22 cellular contexts compared by ENCODE assay signal in the genomic region with DNA sequence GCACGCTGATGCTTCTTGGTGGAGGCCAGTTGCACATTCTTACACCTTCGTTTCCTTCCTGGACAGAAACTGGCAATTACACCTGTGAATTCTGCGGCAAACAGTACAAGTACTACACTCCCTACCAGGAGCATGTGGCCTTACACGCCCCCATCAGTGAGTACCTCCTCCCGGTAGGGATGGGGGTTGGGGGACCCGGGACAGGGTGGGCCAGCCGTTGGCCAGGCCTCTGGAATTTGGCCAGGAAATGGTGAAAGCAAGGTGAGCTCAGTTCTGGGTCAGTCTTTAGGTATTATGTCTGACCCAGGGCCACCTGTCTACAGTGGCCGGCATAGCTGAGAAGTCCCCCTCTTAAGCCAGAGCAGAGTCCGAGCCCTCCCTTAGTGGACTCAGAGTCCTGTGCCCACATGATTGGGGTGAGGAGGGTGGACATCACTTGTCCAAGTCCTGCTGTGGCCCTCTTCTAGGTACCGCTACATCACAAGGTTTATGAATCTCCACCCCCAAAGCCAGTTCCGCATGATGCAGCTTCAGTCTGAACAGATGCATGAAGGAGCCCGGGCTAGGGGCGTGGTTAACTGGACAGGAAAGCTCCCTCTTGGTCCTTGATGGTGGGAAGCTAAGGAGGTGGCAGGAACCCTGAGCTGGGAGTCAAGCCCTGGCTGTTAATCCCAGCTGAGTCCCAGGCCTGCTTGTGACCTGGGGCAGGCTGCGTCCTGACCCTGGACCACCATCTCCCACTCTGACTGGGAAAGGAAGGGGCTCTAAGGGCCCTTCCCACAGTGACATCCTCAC.
A peak's percentile ranks its signal among the peaks of the same experiment; 100 is the strongest.
DNase-seq lines count a peak whose midpoint lies in the region; ATAC-seq and TF ChIP-seq lines count a peak whose summit lies in the region.
"Had no signal": no experiment of that assay in that cellular context is flagged by ENCODE, and none has a peak within 500 bp of the region (broad histone marks: within the 10 kb centered on the region; RNA-seq: fewer than 3 reads in every experiment).

No MANE protein-coding gene starts in this region.

- POLR2A ChIA-PET in activated CD8-positive, alpha-beta T cell treated with anti-CD3 and anti-CD28 coated beads, Interleukin-2, amount 10 ng/mL, durations not matched to agents 7 days and 5 days (lab: Charles Lee): no interaction called here
- POLR2A ChIA-PET in activated CD8-positive, alpha-beta T cell treated with anti-CD3 and anti-CD28 coated beads for 36 hours (lab: Charles Lee): no interaction called here

- intact Hi-C loops in activated CD8-positive, alpha-beta T cell treated with anti-CD3 and anti-CD28 coated beads for 36 hours (cut with micrococcal nuclease): no loop called here
- intact Hi-C loops in colonic mucosa (cut with DNase I): no loop called here

- H3K27ac Mint-ChIP-seq in activated CD8-positive, alpha-beta T cell treated with anti-CD3 and anti-CD28 coated beads, Interleukin-2, amount 10 ng/mL, durations not matched to agents 7 days and 5 days: no peak overlapping the region
- H3K27ac Mint-ChIP-seq in activated CD8-positive, alpha-beta T cell treated with anti-CD3 and anti-CD28 coated beads for 36 hours: no peak overlapping the region
- H3K27ac Mint-ChIP-seq: memory B cell; stimulated activated naive CD8-positive, alpha-beta T cell treated with anti-CD3 and anti-CD28 coated beads, Interleukin-15, Interleukin-2, amounts not matched to agents 100 ng/mL and 50 ng/mL, for 24 hours had no signal

- no peak for TF ChIP-seq CTCF in activated CD8-positive, alpha-beta T cell treated with anti-CD3 and anti-CD28 coated beads for 36 hours (IDR thresholded peaks at IDR 0.05)
- TF ChIP-seq CTCF in colonic mucosa (IDR thresholded peaks at IDR 0.05) (no peak), suprapubic skin (IDR thresholded peaks at IDR 0.05) (no peak)

- TF ChIP-seq POLR2A in suprapubic skin (IDR thresholded peaks at IDR 0.05): no peak

- H3K36me3 ChIP-seq in colonic mucosa (no peaks in the 10 kb centered on the region), suprapubic skin (peaks cover 30% of the 10 kb centered on the region)

- H3K27me3 Mint-ChIP-seq in activated CD8-positive, alpha-beta T cell treated with anti-CD3 and anti-CD28 coated beads, Interleukin-2, amount 10 ng/mL, durations not matched to agents 7 days and 5 days (ENCODE audit: low read depth): no peaks in the 10 kb centered on the region
- no peaks in the 10 kb centered on the region for H3K27me3 Mint-ChIP-seq in activated CD8-positive, alpha-beta T cell treated with anti-CD3 and anti-CD28 coated beads for 36 hours
- H3K27me3 Mint-ChIP-seq: memory B cell; naive B cell; stimulated activated naive CD8-positive, alpha-beta T cell treated with anti-CD3 and anti-CD28 coated beads, Interleukin-15, Interleukin-2, amounts not matched to agents 100 ng/mL and 50 ng/mL, for 24 hours had no signal

- H3K9me3 ChIP-seq in colonic mucosa: no peaks in the 10 kb centered on the region
- H3K9me3 ChIP-seq in suprapubic skin: no peaks in the 10 kb centered on the region

- no peak for TF ChIP-seq EP300 in suprapubic skin (IDR thresholded peaks at IDR 0.05)

- H3K4me3 ChIP-seq in colonic mucosa: no peak overlapping the region
- H3K4me3 ChIP-seq in suprapubic skin: no peak overlapping the region
- H3K4me3 ChIP-seq: BLaER1, pancreas had no signal

- no peaks in the 10 kb centered on the region for H3K36me3 Mint-ChIP-seq in activated CD8-positive, alpha-beta T cell treated with anti-CD3 and anti-CD28 coated beads, Interleukin-2, amount 10 ng/mL, durations not matched to agents 7 days and 5 days (ENCODE audit: low read depth)
- H3K36me3 Mint-ChIP-seq in activated CD8-positive, alpha-beta T cell treated with anti-CD3 and anti-CD28 coated beads for 36 hours (ENCODE audit: low read depth): no peaks in the 10 kb centered on the region

- H3K27me3 ChIP-seq in colonic mucosa (no peaks in the 10 kb centered on the region), suprapubic skin (no peaks in the 10 kb centered on the region)
- H3K27me3 ChIP-seq: BLaER1, pancreas had no signal

- H3K27ac ChIP-seq in colonic mucosa (no peak overlapping the region), suprapubic skin (no peak overlapping the region)
- H3K27ac ChIP-seq: BLaER1, KMS-11, pancreas had no signal

- no peak overlapping the region for H3K4me3 Mint-ChIP-seq in activated CD8-positive, alpha-beta T cell treated with anti-CD3 and anti-CD28 coated beads, Interleukin-2, amount 10 ng/mL, durations not matched to agents 7 days and 5 days
- H3K4me3 Mint-ChIP-seq in activated CD8-positive, alpha-beta T cell treated with anti-CD3 and anti-CD28 coated beads for 36 hours: no peak overlapping the region
- H3K4me3 Mint-ChIP-seq: memory B cell; naive B cell; stimulated activated naive CD8-positive, alpha-beta T cell treated with anti-CD3 and anti-CD28 coated beads, Interleukin-15, Interleukin-2, amounts not matched to agents 100 ng/mL and 50 ng/mL, for 24 hours had no signal

- H3K4me1 Mint-ChIP-seq in activated CD8-positive, alpha-beta T cell treated with anti-CD3 and anti-CD28 coated beads, Interleukin-2, amount 10 ng/mL, durations not matched to agents 7 days and 5 days (ENCODE audit: low read depth): no peaks in the 10 kb centered on the region
- H3K4me1 Mint-ChIP-seq in activated CD8-positive, alpha-beta T cell treated with anti-CD3 and anti-CD28 coated beads for 36 hours (ENCODE audit: low read depth): no peaks in the 10 kb centered on the region
- H3K4me1 Mint-ChIP-seq: memory B cell, naive B cell had no signal

- DNase-seq in activated CD8-positive, alpha-beta T cell treated with anti-CD3 and anti-CD28 coated beads, Interleukin-2, amount 10 ng/mL, durations not matched to agents 7 days and 5 days: peak; percentile 12
- no peak for DNase-seq in activated CD8-positive, alpha-beta T cell treated with anti-CD3 and anti-CD28 coated beads for 36 hours
- peak; percentile 10 for DNase-seq in colonic mucosa
- peak; percentile 73 for DNase-seq in mesenteric fat pad (ENCODE audit: low spot score)
- DNase-seq in suprapubic skin (ENCODE audit: low spot score in 2 of 2): peak; percentile 11 to 51
- DNase-seq in NCI-H510A treated with DMSO at 0.1 percent for 48 hours (lab: John Stamatoyannopoulos, UW): no peak
- DNase-seq: Calu3; naive B cell; NCI-H187 treated with DMSO at 0.1 percent for 48 hours; NCI-H2227 treated with DMSO at 0.1 percent for 48 hours; NCI-H82; SIG-M5; stimulated activated CD4-positive, alpha-beta T cell treated with anti-CD3 and anti-CD28 coated beads, Interleukin-2, amount 100 ng/mL, for 24 hours; trophoblast cell had no signal

- no peaks in the 10 kb centered on the region for H3K9me3 Mint-ChIP-seq in activated CD8-positive, alpha-beta T cell treated with anti-CD3 and anti-CD28 coated beads, Interleukin-2, amount 10 ng/mL, durations not matched to agents 7 days and 5 days (ENCODE audit: insufficient read depth)
- H3K9me3 Mint-ChIP-seq in activated CD8-positive, alpha-beta T cell treated with anti-CD3 and anti-CD28 coated beads for 36 hours: peaks cover 1% of the 10 kb centered on the region

- 100% methylated on average over 6 of the region's 14 CpGs for WGBS in suprapubic skin

- no peak overlapping the region for H3K9ac ChIP-seq in colonic mucosa (ENCODE audit: low read depth in 2 of 2, low read length in 2 of 2)
- H3K9ac ChIP-seq: BLaER1, KMS-11 had no signal

- CTCF ChIA-PET in activated CD8-positive, alpha-beta T cell treated with anti-CD3 and anti-CD28 coated beads, Interleukin-2, amount 10 ng/mL, durations not matched to agents 7 days and 5 days (lab: Charles Lee): no interaction called here
- CTCF ChIA-PET in activated CD8-positive, alpha-beta T cell treated with anti-CD3 and anti-CD28 coated beads for 36 hours (lab: Charles Lee): no interaction called here

- H3K4me1 ChIP-seq in colonic mucosa (no peaks in the 10 kb centered on the region), suprapubic skin (no peaks in the 10 kb centered on the region)
- H3K4me1 ChIP-seq: BLaER1, pancreas had no signal

- ATAC-seq in activated CD8-positive, alpha-beta T cell treated with anti-CD3 and anti-CD28 coated beads, Interleukin-2, amount 10 ng/mL, durations not matched to agents 7 days and 5 days: no peak
- ATAC-seq in activated CD8-positive, alpha-beta T cell treated with anti-CD3 and anti-CD28 coated beads for 36 hours: no peak
- no peak for ATAC-seq in HG02852 (IDR thresholded peaks at IDR 0.05; ENCODE audit: unreplicated experiment)
- ATAC-seq in GM21737 (IDR thresholded peaks at IDR 0.05; ENCODE audit: unreplicated experiment): no peak
- ATAC-seq: HCT116, pancreas had no signal

Comparison
In these comparisons a context has a peak if more than half of its experiments do, and no peak if none do; other contexts are left out.
1. DNase-seq: peak in activated CD8-positive, alpha-beta T cell treated with anti-CD3 and anti-CD28 coated beads, Interleukin-2, amount 10 ng/mL, durations not matched to agents 7 days and 5 days (single experiment), colonic mucosa (single experiment), mesenteric fat pad (single experiment) and suprapubic skin (2 of 2); none in activated CD8-positive, alpha-beta T cell treated with anti-CD3 and anti-CD28 coated beads for 36 hours (single experiment) and NCI-H510A treated with DMSO at 0.1 percent for 48 hours (single experiment).